ENCODE assay signal across 8 cellular contexts in genomic region chr10:103678104-103678526, GRCh38.
DNase-seq lines count a peak whose midpoint lies in the region; ATAC-seq, FAIRE-seq and TF ChIP-seq lines count a peak whose summit lies in the region.

No MANE protein-coding gene starts in this region.

- no peak overlapping the region for H3K14ac ChIP-seq in H1 (ENCODE audit: insufficient read length)

- H2BK20ac ChIP-seq in H1 (ENCODE audit: low read length) = no peak overlapping the region; the same call in 1 of the 2 replicates

- no peak overlapping the region for H3K56ac ChIP-seq in H1 (replicated peaks; ENCODE audit: insufficient read length, low read depth, low read length)

- H3K79me2 ChIP-seq in KMS-11 (ENCODE audit: insufficient read depth, low read depth) (no peaks in the 10 kb centered on the region), H1 (ENCODE audit: control insufficient read depth in 1 of 2, insufficient read depth in 2 of 2, low read length in 2 of 2) (no peaks in the 10 kb centered on the region)

- no peak overlapping the region for H2BK120ac ChIP-seq in H1 (replicated peaks; ENCODE audit: low read depth, low read length)

- TF ChIP-seq CTCF in KMS-11 (conservative IDR thresholded peaks at IDR 0.05; ENCODE audit: low read depth, low read length) (no peak), H1 (IDR thresholded peaks at IDR 0.05; ENCODE audit: control extremely low read depth in 1 of 3, insufficient read depth in 1 of 3, low read depth in 1 of 3, low read length in 3 of 3) (no peak)

- H2AK5ac ChIP-seq in H1 (ENCODE audit: low read depth, low read length) = no peak overlapping the region

- no peak for TF ChIP-seq EP300 in H1 (IDR thresholded peaks at IDR 0.05; ENCODE audit: borderline replicate concordance in 1 of 2, low read depth in 2 of 2, low read length in 2 of 2)

- H3K36me3 ChIP-seq in BLaER1 treated with 17β-estradiol and CSF1 and Interleukin-3, amounts not matched to agents 10 nM and 100 nM = peaks cover 0 to 28% (median 18%) of the 10 kb centered on the region in 11 experiments; a peak in 14 of 22 replicates
- no peaks in the 10 kb centered on the region for H3K36me3 ChIP-seq in KMS-11 (ENCODE audit: insufficient read depth)
- H3K36me3 ChIP-seq in H1 (ENCODE audit: control insufficient read depth in 2 of 4, insufficient read depth in 4 of 4, low read length in 3 of 4) = no peaks in the 10 kb centered on the region
- peaks cover 7 to 14% of the 10 kb centered on the region in 2 donors for H3K36me3 ChIP-seq in mucosa of rectum (ENCODE audit: control insufficient read depth in 2 of 2, insufficient read depth in 2 of 2, low read length in 2 of 2)

- peaks cover 0 to 32% (median 9%) of the 10 kb centered on the region in 11 experiments; a peak in 13 of 22 replicates for H4K20me1 ChIP-seq in BLaER1 treated with 17β-estradiol and CSF1 and Interleukin-3, amounts not matched to agents 10 nM and 100 nM
- H4K20me1 ChIP-seq in KMS-11 (ENCODE audit: insufficient read depth) (no peaks in the 10 kb centered on the region), H1 (replicated peaks in 1 of 2; ENCODE audit: control insufficient read depth in 1 of 2, insufficient read depth in 2 of 2, low read length in 2 of 2) (no peaks in the 10 kb centered on the region)

- no peak overlapping the region for H3K18ac ChIP-seq in H1 (ENCODE audit: extremely low read depth, low read length)

- WGBS in H1 (ENCODE audit: extremely low coverage in 1 of 2, insufficient coverage in 1 of 2, insufficient read length in 1 of 2, insufficient replicate concordance in 2 of 2, low coverage in 1 of 2, low lambda C conversion rate in 2 of 2, missing lambda C conversion rate in 1 of 2), 2 experiments = 82% methylated on average over 16 of the region's 16 CpGs; no CpG with 5 or more reads in 1 of the 2 experiments

- no peaks in the 10 kb centered on the region for H3K79me1 ChIP-seq in H1 (ENCODE audit: low read depth, low read length)

- peak overlapping the region; percentile 60 to 82 (median 75) for H3K9ac ChIP-seq in BLaER1 treated with 17β-estradiol and CSF1 and Interleukin-3, amounts not matched to agents 10 nM and 100 nM
- no peak overlapping the region for H3K9ac ChIP-seq in KMS-11
- H3K9ac ChIP-seq in H1 (replicated peaks in 1 of 4; ENCODE audit: extremely low read depth in 1 of 4, low read depth in 3 of 4, low read length in 3 of 4) = no peak overlapping the region
- peak overlapping the region; percentile 50 to 70 for H3K9ac ChIP-seq in mucosa of rectum (ENCODE audit: low read depth in 1 of 2, low read length in 2 of 2)

- no peak overlapping the region for H2BK12ac ChIP-seq in H1 (ENCODE audit: low read depth, low read length)

- no peaks in the 10 kb centered on the region for H3K9me3 ChIP-seq in BLaER1 treated with 17β-estradiol and CSF1 and Interleukin-3, amounts not matched to agents 10 nM and 100 nM (replicated peaks in 1 of 11)
- H3K9me3 ChIP-seq in H1 (ENCODE audit: insufficient read depth in 2 of 2, low read depth in 1 of 2, low read length in 1 of 2) (no peaks in the 10 kb centered on the region), mucosa of rectum (ENCODE audit: control insufficient read depth in 2 of 2, low read length in 2 of 2) (no peaks in the 10 kb centered on the region)

- TF ChIP-seq POLR2A in H1 (IDR thresholded peaks at IDR 0.05; ENCODE audit: control extremely low read depth in 1 of 2, low read depth in 2 of 2, low read length in 2 of 2) = no peak

- peak overlapping the region; percentile 61 to 86 (median 80) for H3K27ac ChIP-seq in BLaER1 treated with 17β-estradiol and CSF1 and Interleukin-3, amounts not matched to agents 10 nM and 100 nM
- H3K27ac ChIP-seq in KMS-11 (no peak overlapping the region), H1 (ENCODE audit: low read depth, low read length) (no peak overlapping the region), mucosa of rectum (ENCODE audit: low read depth in 2 of 2, low read length in 2 of 2) (peak overlapping the region; percentile 59 to 81)

- peak overlapping the region; percentile 78 to 95 (median 91) for H3K4me2 ChIP-seq in BLaER1 treated with 17β-estradiol and CSF1 and Interleukin-3, amounts not matched to agents 10 nM and 100 nM
- peak overlapping the region; percentile 40; the same call in 1 of the 2 replicates for H3K4me2 ChIP-seq in KMS-11
- no peak overlapping the region for H3K4me2 ChIP-seq in H1 (ENCODE audit: insufficient read depth in 1 of 2, low read depth in 2 of 2, low read length in 2 of 2)

- H3K27me3 ChIP-seq in BLaER1 treated with 17β-estradiol and CSF1 and Interleukin-3, amounts not matched to agents 10 nM and 100 nM = no peaks in the 10 kb centered on the region
- no peaks in the 10 kb centered on the region for H3K27me3 ChIP-seq in KMS-11 (ENCODE audit: insufficient read depth, low read depth)
- H3K27me3 ChIP-seq in H1 (replicated peaks in 1 of 4; ENCODE audit: control insufficient read depth in 3 of 4, extremely low read depth in 1 of 4, insufficient read depth in 3 of 4, low read length in 3 of 4) = no peaks in the 10 kb centered on the region
- H3K27me3 ChIP-seq in mucosa of rectum (ENCODE audit: control insufficient read depth in 2 of 2, insufficient read depth in 2 of 2, low read length in 2 of 2) = no peaks in the 10 kb centered on the region

- peak; percentile 81 for ATAC-seq in GM19467 (IDR thresholded peaks at IDR 0.05; ENCODE audit: unreplicated experiment)

- 0 out of 2 replicates have a peak overlapping the region, but pooled peaks have one; percentile 60 for H2BK5ac ChIP-seq in H1 (ENCODE audit: low read depth, low read length)

- no peak overlapping the region for H2BK15ac ChIP-seq in H1 (ENCODE audit: low read length)

- H3K4ac ChIP-seq in H1 (replicated peaks; ENCODE audit: insufficient read length, low read depth, low read length) = no peak overlapping the region

- no peaks in the 10 kb centered on the region for H3K23me2 ChIP-seq in H1 (ENCODE audit: low read depth, low read length)

- no peak overlapping the region for H4K8ac ChIP-seq in H1 (ENCODE audit: extremely low read depth, insufficient read depth, low read length)

- peak overlapping the region; percentile 49 for H2AFZ ChIP-seq in KMS-11 (ENCODE audit: low read depth)
- no peak overlapping the region for H2AFZ ChIP-seq in H1 (ENCODE audit: low read length)

- POLR2A ChIA-PET in H1 (lab: Charles Lee; ENCODE audit: partially characterized antibody) = interaction anchor here (0.7 kb wide), 1 partner anchor 46 kb away, joined by 3 read pairs; no protein-coding TSS in a partner anchor

- H3K4me3 ChIP-seq in BLaER1 treated with 17β-estradiol and CSF1 and Interleukin-3, amounts not matched to agents 10 nM and 100 nM = peak overlapping the region; percentile 30 to 61 (median 52)
- no peak overlapping the region for H3K4me3 ChIP-seq in KMS-11 (IDR thresholded peaks at IDR 0.05; ENCODE audit: insufficient read depth, low read depth, low read length)
- H3K4me3 ChIP-seq in H1 (ENCODE audit: extremely low read depth in 1 of 4, insufficient read depth in 2 of 4, low read depth in 3 of 4, low read length in 4 of 4) = no peak overlapping the region
- peak overlapping the region; percentile 60 to 66 for H3K4me3 ChIP-seq in mucosa of rectum (ENCODE audit: low read length in 2 of 2)

- no peak for FAIRE-seq in H1 (lab: Jason Lieb, UNC)

- peaks cover 84 to 99% (median 91%) of the 10 kb centered on the region in 10 experiments for H3K4me1 ChIP-seq in BLaER1 treated with 17β-estradiol and CSF1 and Interleukin-3, amounts not matched to agents 10 nM and 100 nM
- H3K4me1 ChIP-seq in KMS-11 (ENCODE audit: low read depth, poor library complexity, severe bottlenecking) (peaks cover 32% of the 10 kb centered on the region), H1 (replicated peaks in 1 of 4; ENCODE audit: control insufficient read depth in 3 of 4, insufficient read depth in 4 of 4, low read length in 3 of 4) (peaks cover 0 to 6% (median 3%) of the 10 kb centered on the region in 4 experiments; a peak in 5 of 7 replicates), mucosa of rectum (ENCODE audit: control insufficient read depth in 2 of 2, insufficient read depth in 2 of 2, low read length in 2 of 2) (peaks cover 13 to 17% of the 10 kb centered on the region in 2 donors)

- TF ChIP-seq RAD21 in H1 (IDR thresholded peaks at IDR 0.05 in 1 of 2, conservative IDR thresholded peaks at IDR 0.05 in 1 of 2; ENCODE audit: low read depth in 2 of 2, low read length in 2 of 2) = no peak

- no peak overlapping the region for H3K23ac ChIP-seq in H1 (ENCODE audit: insufficient read length)

- CTCF ChIA-PET in H1 (lab: Charles Lee; ENCODE audit: partially characterized antibody) = interaction anchor here (1.0 to 15.0 kb wide), 7 partner anchors 8 to 114 kb away, joined by 3 to 448 read pairs (median 4); no protein-coding TSS in a partner anchor

- H4K91ac ChIP-seq in H1 (replicated peaks; ENCODE audit: insufficient read length, low read length) = no peak overlapping the region

- DNase-seq in activated CD8-positive, alpha-beta memory T cell treated with anti-CD3 and anti-CD28 coated beads for 1 hour (ENCODE audit: extremely low read depth in 1 of 2, low read depth in 1 of 2) = peak; percentile 62 to 64
- DNase-seq in H1 (ENCODE audit: low read depth in 1 of 2, low spot score in 2 of 2) (no peak), NCI-H345 (lab: John Stamatoyannopoulos, UW) (no peak)
- DNase-seq in stimulated activated CD8-positive, alpha-beta memory T cell treated with anti-CD3 and anti-CD28 coated beads, Interleukin-4, amount 100 ng/mL, for 4 hours (ENCODE audit: low read depth in 2 of 2, low spot score in 1 of 2) = peak; percentile 46 to 61

- H4K5ac ChIP-seq in H1 (ENCODE audit: insufficient read length, low read depth, low read length) = no peak overlapping the region

TF ChIP-seq in H1, 55 proteins besides CTCF, POLR2A, EP300 and RAD21:
- TF ChIP-seq ZNF274 (IDR thresholded peaks at IDR 0.05; ENCODE audit: borderline replicate concordance, extremely low read depth, low read length) (no peak), E2F6 (IDR thresholded peaks at IDR 0.05) (no peak)

Comparison
In these comparisons a context has a peak if more than half of its experiments do, and no peak if none do; other contexts are left out.
1. H3K27ac ChIP-seq: peak in BLaER1 treated with 17β-estradiol and CSF1 and Interleukin-3, amounts not matched to agents 10 nM and 100 nM (11 of 11) and mucosa of rectum (2 of 2); none in KMS-11 (single experiment) and H1 (single experiment).
2. H3K4me2 ChIP-seq: peak in BLaER1 treated with 17β-estradiol and CSF1 and Interleukin-3, amounts not matched to agents 10 nM and 100 nM (11 of 11) and KMS-11 (single experiment); none in H1 (0 of 2).
3. H3K4me3 ChIP-seq: peak in BLaER1 treated with 17β-estradiol and CSF1 and Interleukin-3, amounts not matched to agents 10 nM and 100 nM (10 of 10) and mucosa of rectum (2 of 2); none in KMS-11 (single experiment) and H1 (0 of 4).
4. H3K9ac ChIP-seq: peak in BLaER1 treated with 17β-estradiol and CSF1 and Interleukin-3, amounts not matched to agents 10 nM and 100 nM (11 of 11) and mucosa of rectum (2 of 2); none in KMS-11 (single experiment) and H1 (0 of 4).
5. DNase-seq: peak in activated CD8-positive, alpha-beta memory T cell treated with anti-CD3 and anti-CD28 coated beads for 1 hour (2 of 2) and stimulated activated CD8-positive, alpha-beta memory T cell treated with anti-CD3 and anti-CD28 coated beads, Interleukin-4, amount 100 ng/mL, for 4 hours (2 of 2); none in H1 (0 of 2) and NCI-H345 (single experiment).